Comparison of ENCODE assay signal across 1 cellular context in the genomic region with DNA sequence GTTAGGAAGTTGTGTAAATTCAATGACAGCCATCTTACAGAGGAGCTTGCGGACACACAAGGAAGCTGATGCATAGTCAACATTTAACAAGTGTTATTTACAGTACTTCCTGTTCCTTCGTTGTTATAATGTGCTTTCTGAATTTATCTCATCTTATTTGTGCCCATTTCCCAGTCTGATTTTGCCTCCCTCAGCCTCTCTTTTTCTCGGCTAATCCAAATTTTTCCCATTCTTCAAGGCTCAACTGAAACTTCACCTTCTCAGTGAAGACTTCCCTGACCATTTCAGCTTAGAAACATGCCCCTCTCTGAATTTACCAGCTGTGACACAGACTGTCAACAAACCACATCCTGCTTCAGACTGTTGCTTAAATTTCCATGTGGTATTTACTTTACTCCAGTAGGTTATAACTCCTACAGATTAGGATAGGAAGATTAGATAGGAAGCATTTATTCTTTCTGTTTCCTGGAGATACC.
TF ChIP-seq lines count a peak whose summit lies in the region.

No MANE protein-coding gene starts in this region.

TF ChIP-seq in GM23338, 12 proteins besides CTCF, POLR2A, EP300 and RAD21 (continued from another document):
- TF ChIP-seq, protein P1, sequence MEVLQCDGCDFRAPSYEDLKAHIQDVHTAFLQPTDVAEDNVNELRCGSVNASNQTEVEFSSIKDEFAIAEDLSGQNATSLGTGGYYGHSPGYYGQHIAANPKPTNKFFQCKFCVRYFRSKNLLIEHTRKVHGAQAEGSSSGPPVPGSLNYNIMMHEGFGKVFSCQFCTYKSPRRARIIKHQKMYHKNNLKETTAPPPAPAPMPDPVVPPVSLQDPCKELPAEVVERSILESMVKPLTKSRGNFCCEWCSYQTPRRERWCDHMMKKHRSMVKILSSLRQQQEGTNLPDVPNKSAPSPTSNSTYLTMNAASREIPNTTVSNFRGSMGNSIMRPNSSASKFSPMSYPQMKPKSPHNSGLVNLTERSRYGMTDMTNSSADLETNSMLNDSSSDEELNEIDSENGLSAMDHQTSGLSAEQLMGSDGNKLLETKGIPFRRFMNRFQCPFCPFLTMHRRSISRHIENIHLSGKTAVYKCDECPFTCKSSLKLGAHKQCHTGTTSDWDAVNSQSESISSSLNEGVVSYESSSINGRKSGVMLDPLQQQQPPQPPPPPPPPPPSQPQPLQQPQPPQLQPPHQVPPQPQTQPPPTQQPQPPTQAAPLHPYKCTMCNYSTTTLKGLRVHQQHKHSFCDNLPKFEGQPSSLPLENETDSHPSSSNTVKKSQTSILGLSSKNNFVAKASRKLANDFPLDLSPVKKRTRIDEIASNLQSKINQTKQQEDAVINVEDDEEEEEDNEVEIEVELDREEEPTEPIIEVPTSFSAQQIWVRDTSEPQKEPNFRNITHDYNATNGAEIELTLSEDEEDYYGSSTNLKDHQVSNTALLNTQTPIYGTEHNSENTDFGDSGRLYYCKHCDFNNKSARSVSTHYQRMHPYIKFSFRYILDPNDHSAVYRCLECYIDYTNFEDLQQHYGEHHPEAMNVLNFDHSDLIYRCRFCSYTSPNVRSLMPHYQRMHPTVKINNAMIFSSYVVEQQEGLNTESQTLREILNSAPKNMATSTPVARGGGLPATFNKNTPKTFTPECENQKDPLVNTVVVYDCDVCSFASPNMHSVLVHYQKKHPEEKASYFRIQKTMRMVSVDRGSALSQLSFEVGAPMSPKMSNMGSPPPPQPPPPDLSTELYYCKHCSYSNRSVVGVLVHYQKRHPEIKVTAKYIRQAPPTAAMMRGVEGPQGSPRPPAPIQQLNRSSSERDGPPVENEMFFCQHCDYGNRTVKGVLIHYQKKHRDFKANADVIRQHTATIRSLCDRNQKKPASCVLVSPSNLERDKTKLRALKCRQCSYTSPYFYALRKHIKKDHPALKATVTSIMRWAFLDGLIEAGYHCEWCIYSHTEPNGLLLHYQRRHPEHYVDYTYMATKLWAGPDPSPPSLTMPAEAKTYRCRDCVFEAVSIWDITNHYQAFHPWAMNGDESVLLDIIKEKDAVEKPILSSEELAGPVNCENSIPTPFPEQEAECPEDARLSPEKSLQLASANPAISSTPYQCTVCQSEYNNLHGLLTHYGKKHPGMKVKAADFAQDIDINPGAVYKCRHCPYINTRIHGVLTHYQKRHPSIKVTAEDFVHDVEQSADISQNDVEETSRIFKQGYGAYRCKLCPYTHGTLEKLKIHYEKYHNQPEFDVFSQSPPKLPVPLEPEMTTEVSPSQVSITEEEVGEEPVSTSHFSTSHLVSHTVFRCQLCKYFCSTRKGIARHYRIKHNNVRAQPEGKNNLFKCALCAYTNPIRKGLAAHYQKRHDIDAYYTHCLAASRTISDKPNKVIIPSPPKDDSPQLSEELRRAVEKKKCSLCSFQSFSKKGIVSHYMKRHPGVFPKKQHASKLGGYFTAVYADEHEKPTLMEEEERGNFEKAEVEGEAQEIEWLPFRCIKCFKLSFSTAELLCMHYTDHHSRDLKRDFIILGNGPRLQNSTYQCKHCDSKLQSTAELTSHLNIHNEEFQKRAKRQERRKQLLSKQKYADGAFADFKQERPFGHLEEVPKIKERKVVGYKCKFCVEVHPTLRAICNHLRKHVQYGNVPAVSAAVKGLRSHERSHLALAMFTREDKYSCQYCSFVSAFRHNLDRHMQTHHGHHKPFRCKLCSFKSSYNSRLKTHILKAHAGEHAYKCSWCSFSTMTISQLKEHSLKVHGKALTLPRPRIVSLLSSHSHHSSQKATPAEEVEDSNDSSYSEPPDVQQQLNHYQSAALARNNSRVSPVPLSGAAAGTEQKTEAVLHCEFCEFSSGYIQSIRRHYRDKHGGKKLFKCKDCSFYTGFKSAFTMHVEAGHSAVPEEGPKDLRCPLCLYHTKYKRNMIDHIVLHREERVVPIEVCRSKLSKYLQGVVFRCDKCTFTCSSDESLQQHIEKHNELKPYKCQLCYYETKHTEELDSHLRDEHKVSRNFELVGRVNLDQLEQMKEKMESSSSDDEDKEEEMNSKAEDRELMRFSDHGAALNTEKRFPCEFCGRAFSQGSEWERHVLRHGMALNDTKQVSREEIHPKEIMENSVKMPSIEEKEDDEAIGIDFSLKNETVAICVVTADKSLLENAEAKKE (CRISPR knock-in tag; IDR thresholded peaks at IDR 0.05): no peak
- TF ChIP-seq STAT1 (IDR thresholded peaks at IDR 0.05; ENCODE audit: unreplicated experiment): no peak
- no peak for TF ChIP-seq POLR2AphosphoS5 (IDR thresholded peaks at IDR 0.05; ENCODE audit: low read depth)
- TF ChIP-seq, protein P2, sequence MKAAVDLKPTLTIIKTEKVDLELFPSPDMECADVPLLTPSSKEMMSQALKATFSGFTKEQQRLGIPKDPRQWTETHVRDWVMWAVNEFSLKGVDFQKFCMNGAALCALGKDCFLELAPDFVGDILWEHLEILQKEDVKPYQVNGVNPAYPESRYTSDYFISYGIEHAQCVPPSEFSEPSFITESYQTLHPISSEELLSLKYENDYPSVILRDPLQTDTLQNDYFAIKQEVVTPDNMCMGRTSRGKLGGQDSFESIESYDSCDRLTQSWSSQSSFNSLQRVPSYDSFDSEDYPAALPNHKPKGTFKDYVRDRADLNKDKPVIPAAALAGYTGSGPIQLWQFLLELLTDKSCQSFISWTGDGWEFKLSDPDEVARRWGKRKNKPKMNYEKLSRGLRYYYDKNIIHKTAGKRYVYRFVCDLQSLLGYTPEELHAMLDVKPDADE (IDR thresholded peaks at IDR 0.05): no peak
- TF ChIP-seq EZH2 (IDR thresholded peaks at IDR 0.05; ENCODE audit: low read depth, unreplicated experiment): no peak
TF ChIP-seq in GM23338: peak in this region for 0.
